Comparison of ENCODE assay signal across 1 cellular context in genomic region chr7:109331423-109331822, GRCh38.
TF ChIP-seq lines count a peak whose summit lies in the region.

No MANE protein-coding gene starts in this region.

TF ChIP-seq in K562, 482 proteins besides CTCF, POLR2A, EP300 and RAD21 (continued from another document):
- TF ChIP-seq HBP1 (CRISPR knock-in tag; IDR thresholded peaks at IDR 0.05) (no peak), ZBTB2 (IDR thresholded peaks at IDR 0.05) (no peak), MAFG (tag; conservative IDR thresholded peaks at IDR 0.05) (peak; percentile 65), ZNF316 (IDR thresholded peaks at IDR 0.05) (peak; percentile 90), PBX2 (CRISPR knock-in tag; IDR thresholded peaks at IDR 0.05; ENCODE audit: low read depth) (no peak), PBX2 (tag; conservative IDR thresholded peaks at IDR 0.05; ENCODE audit: low read depth) (no peak), THAP7 (CRISPR knock-in tag; IDR thresholded peaks at IDR 0.05) (no peak), ZNF551 (CRISPR knock-in tag; IDR thresholded peaks at IDR 0.05) (no peak), SMAD3 (CRISPR knock-in tag; conservative IDR thresholded peaks at IDR 0.05) (no peak), TCF15 (CRISPR knock-in tag; IDR thresholded peaks at IDR 0.05) (no peak), ZBTB1 (CRISPR knock-in tag; IDR thresholded peaks at IDR 0.05; ENCODE audit: borderline replicate concordance, low read depth) (no peak), U2AF2 (optimal IDR thresholded peaks at IDR 0.05; ENCODE audit: low read depth, low read length) (no peak), NFYB (IDR thresholded peaks at IDR 0.05; ENCODE audit: extremely low read depth, insufficient read length) (no peak), MAFF (IDR thresholded peaks at IDR 0.05; ENCODE audit: low read length) (peak; percentile 50; the same call in 1 of the 2 replicates), HLTF (IDR thresholded peaks at IDR 0.05) (no peak), ZNF507 (tag; conservative IDR thresholded peaks at IDR 0.05) (no peak), PCBP2 (IDR thresholded peaks at IDR 0.05; ENCODE audit: low read depth, low read length, poor library complexity, severe bottlenecking) (no peak), BHLHE40 (IDR thresholded peaks at IDR 0.05; ENCODE audit: low read length) (no peak), PURB (CRISPR knock-in tag; IDR thresholded peaks at IDR 0.05; ENCODE audit: low read depth) (no peak), ZNF407 (IDR thresholded peaks at IDR 0.05; ENCODE audit: low read depth) (no peak)
